ENCODE assay signal across 18 cellular contexts in genomic region chr22:48627203-48627602, GRCh38.
DNase-seq lines count a peak whose midpoint lies in the region; ATAC-seq and TF ChIP-seq lines count a peak whose summit lies in the region.
"Had no signal": no experiment of that assay in that cellular context is flagged by ENCODE, and none has a peak within 500 bp of the region (broad histone marks: within the 10 kb centered on the region; RNA-seq: fewer than 3 reads in every experiment).

No MANE protein-coding gene starts in this region.

- TF ChIP-seq POLR2A in adrenal gland (IDR thresholded peaks at IDR 0.05): no peak

- no peak overlapping the region for H3K27ac Mint-ChIP-seq in activated CD8-positive, alpha-beta T cell treated with anti-CD3 and anti-CD28 coated beads for 36 hours
- H3K27ac Mint-ChIP-seq in activated CD8-positive, alpha-beta T cell treated with anti-CD3 and anti-CD28 coated beads, Interleukin-2, amount 10 ng/mL, durations not matched to agents 7 days and 5 days: no peak overlapping the region
- H3K27ac Mint-ChIP-seq: activated B cell treated with CpG ODN at 0.5 μM for 24 hours; stimulated activated naive CD8-positive, alpha-beta T cell treated with anti-CD3 and anti-CD28 coated beads, Interleukin-15, Interleukin-2, amounts not matched to agents 100 ng/mL and 50 ng/mL, for 24 hours; T-helper 1 cell treated with Interleukin-12 subunit alpha and Interleukin-12 subunit beta and Interleukin-4 antibody, amounts not matched to agents 30 μg/mL and 1 μg/mL, for 36 hours had no signal

- H3K36me3 ChIP-seq in adrenal gland (replicated peaks in 1 of 2): no peaks in the 10 kb centered on the region
- H3K36me3 ChIP-seq: esophagus muscularis mucosa, Peyer's patch had no signal

- no peak for TF ChIP-seq CTCF in activated CD8-positive, alpha-beta T cell treated with anti-CD3 and anti-CD28 coated beads for 36 hours (IDR thresholded peaks at IDR 0.05)
- no peak for TF ChIP-seq CTCF in adrenal gland (IDR thresholded peaks at IDR 0.05)

- WGBS in adrenal gland, 4 donors: 33 to 53% (median 49%) methylated on average over 11 to 17 of the region's 17 CpGs

- no peaks in the 10 kb centered on the region for H3K9me3 ChIP-seq in adrenal gland (replicated peaks in 1 of 3)
- H3K9me3 ChIP-seq: esophagus muscularis mucosa, Peyer's patch had no signal

- peak; percentile 30 for DNase-seq in activated CD8-positive, alpha-beta T cell treated with anti-CD3 and anti-CD28 coated beads for 36 hours
- no peak for DNase-seq in activated CD8-positive, alpha-beta T cell treated with anti-CD3 and anti-CD28 coated beads, Interleukin-2, amount 10 ng/mL, durations not matched to agents 7 days and 5 days
- DNase-seq in SHP77 treated with DMSO at 0.1 percent for 48 hours (lab: John Stamatoyannopoulos, UW): peak; percentile 39
- peak in 41 of 42 donors; percentile 23 to 83 (median 59) for DNase-seq in head of caudate nucleus
- DNase-seq in HUDEP-2 (lab: John Stamatoyannopoulos, UW; ENCODE audit: unreplicated experiment in 76 of 76): no peak
- DNase-seq in SW 1271 (lab: John Stamatoyannopoulos, UW): no peak
- no peak for DNase-seq in adrenal gland
- DNase-seq: activated B cell treated with CpG ODN at 0.5 μM for 24 hours, activated gamma-delta T cell, DMS153, NCI-H526, Peyer's patch had no signal

- CTCF ChIA-PET in activated CD8-positive, alpha-beta T cell treated with anti-CD3 and anti-CD28 coated beads for 36 hours (lab: Charles Lee): no interaction called here
- CTCF ChIA-PET in activated CD8-positive, alpha-beta T cell treated with anti-CD3 and anti-CD28 coated beads, Interleukin-2, amount 10 ng/mL, durations not matched to agents 7 days and 5 days (lab: Charles Lee): no interaction called here

- peaks cover 7% of the 10 kb centered on the region for H3K4me1 Mint-ChIP-seq in activated CD8-positive, alpha-beta T cell treated with anti-CD3 and anti-CD28 coated beads for 36 hours (ENCODE audit: low read depth)
- H3K4me1 Mint-ChIP-seq in activated CD8-positive, alpha-beta T cell treated with anti-CD3 and anti-CD28 coated beads, Interleukin-2, amount 10 ng/mL, durations not matched to agents 7 days and 5 days (ENCODE audit: low read depth): peaks cover 3% of the 10 kb centered on the region
- H3K4me1 Mint-ChIP-seq: activated B cell treated with CpG ODN at 0.5 μM for 24 hours had no signal

- no peak overlapping the region for H3K4me3 ChIP-seq in adrenal gland
- H3K4me3 ChIP-seq: esophagus muscularis mucosa, Peyer's patch had no signal

- H3K9me3 Mint-ChIP-seq in activated CD8-positive, alpha-beta T cell treated with anti-CD3 and anti-CD28 coated beads for 36 hours: no peaks in the 10 kb centered on the region
- H3K9me3 Mint-ChIP-seq in activated CD8-positive, alpha-beta T cell treated with anti-CD3 and anti-CD28 coated beads, Interleukin-2, amount 10 ng/mL, durations not matched to agents 7 days and 5 days (ENCODE audit: insufficient read depth): no peaks in the 10 kb centered on the region
- H3K9me3 Mint-ChIP-seq: activated B cell treated with CpG ODN at 0.5 μM for 24 hours; stimulated activated naive CD8-positive, alpha-beta T cell treated with anti-CD3 and anti-CD28 coated beads, Interleukin-15, Interleukin-2, amounts not matched to agents 100 ng/mL and 50 ng/mL, for 24 hours; T-helper 1 cell treated with Interleukin-12 subunit alpha and Interleukin-12 subunit beta and Interleukin-4 antibody, amounts not matched to agents 30 μg/mL and 1 μg/mL, for 36 hours had no signal

- POLR2A ChIA-PET in activated CD8-positive, alpha-beta T cell treated with anti-CD3 and anti-CD28 coated beads for 36 hours (lab: Charles Lee): no interaction called here
- POLR2A ChIA-PET in activated CD8-positive, alpha-beta T cell treated with anti-CD3 and anti-CD28 coated beads, Interleukin-2, amount 10 ng/mL, durations not matched to agents 7 days and 5 days (lab: Charles Lee): no interaction called here

- H3K27ac ChIP-seq in adrenal gland: no peak overlapping the region
- H3K27ac ChIP-seq: esophagus muscularis mucosa, HL-60, KMS-11, Peyer's patch had no signal

- peak; percentile 45 for ATAC-seq in activated CD8-positive, alpha-beta T cell treated with anti-CD3 and anti-CD28 coated beads for 36 hours
- ATAC-seq in activated CD8-positive, alpha-beta T cell treated with anti-CD3 and anti-CD28 coated beads, Interleukin-2, amount 10 ng/mL, durations not matched to agents 7 days and 5 days: no peak
- ATAC-seq in HG03108 (IDR thresholded peaks at IDR 0.05; ENCODE audit: unreplicated experiment): no peak

- no peaks in the 10 kb centered on the region for H3K4me1 ChIP-seq in adrenal gland (replicated peaks in 1 of 2)
- H3K4me1 ChIP-seq: esophagus muscularis mucosa, Peyer's patch had no signal

- H3K27me3 ChIP-seq in adrenal gland: no peaks in the 10 kb centered on the region
- H3K27me3 ChIP-seq: Peyer's patch had no signal

- H3K4me3 Mint-ChIP-seq in activated CD8-positive, alpha-beta T cell treated with anti-CD3 and anti-CD28 coated beads for 36 hours: no peak overlapping the region
- H3K4me3 Mint-ChIP-seq in activated CD8-positive, alpha-beta T cell treated with anti-CD3 and anti-CD28 coated beads, Interleukin-2, amount 10 ng/mL, durations not matched to agents 7 days and 5 days: no peak overlapping the region
- H3K4me3 Mint-ChIP-seq: activated B cell treated with CpG ODN at 0.5 μM for 24 hours; stimulated activated naive CD8-positive, alpha-beta T cell treated with anti-CD3 and anti-CD28 coated beads, Interleukin-15, Interleukin-2, amounts not matched to agents 100 ng/mL and 50 ng/mL, for 24 hours; T-helper 1 cell treated with Interleukin-12 subunit alpha and Interleukin-12 subunit beta and Interleukin-4 antibody, amounts not matched to agents 30 μg/mL and 1 μg/mL, for 36 hours had no signal

- intact Hi-C loops in activated CD8-positive, alpha-beta T cell treated with anti-CD3 and anti-CD28 coated beads for 36 hours (cut with micrococcal nuclease): no loop called here
- intact Hi-C loops in head of caudate nucleus (cut with DNase I): no loop called here
- intact Hi-C loops in adrenal gland (cut with DNase I): no loop called here

- H3K36me3 Mint-ChIP-seq in activated CD8-positive, alpha-beta T cell treated with anti-CD3 and anti-CD28 coated beads for 36 hours (ENCODE audit: low read depth): no peaks in the 10 kb centered on the region
- H3K36me3 Mint-ChIP-seq in activated CD8-positive, alpha-beta T cell treated with anti-CD3 and anti-CD28 coated beads, Interleukin-2, amount 10 ng/mL, durations not matched to agents 7 days and 5 days (ENCODE audit: low read depth): no peaks in the 10 kb centered on the region

- H3K27me3 Mint-ChIP-seq in activated CD8-positive, alpha-beta T cell treated with anti-CD3 and anti-CD28 coated beads for 36 hours: peaks cover 2% of the 10 kb centered on the region
- H3K27me3 Mint-ChIP-seq in activated CD8-positive, alpha-beta T cell treated with anti-CD3 and anti-CD28 coated beads, Interleukin-2, amount 10 ng/mL, durations not matched to agents 7 days and 5 days (ENCODE audit: low read depth): peaks cover 19% of the 10 kb centered on the region
- H3K27me3 Mint-ChIP-seq: activated B cell treated with CpG ODN at 0.5 μM for 24 hours had no signal

Comparison
In these comparisons a context has a peak if more than half of its experiments do, and no peak if none do; other contexts are left out.
1. DNase-seq: peak in activated CD8-positive, alpha-beta T cell treated with anti-CD3 and anti-CD28 coated beads for 36 hours (single experiment), SHP77 treated with DMSO at 0.1 percent for 48 hours (single experiment) and head of caudate nucleus (41 of 42); none in activated CD8-positive, alpha-beta T cell treated with anti-CD3 and anti-CD28 coated beads, Interleukin-2, amount 10 ng/mL, durations not matched to agents 7 days and 5 days (single experiment), HUDEP-2 (0 of 76), SW 1271 (0 of 2) and adrenal gland (0 of 7).